3 cellular contexts compared by ENCODE assay signal in the genomic region with DNA sequence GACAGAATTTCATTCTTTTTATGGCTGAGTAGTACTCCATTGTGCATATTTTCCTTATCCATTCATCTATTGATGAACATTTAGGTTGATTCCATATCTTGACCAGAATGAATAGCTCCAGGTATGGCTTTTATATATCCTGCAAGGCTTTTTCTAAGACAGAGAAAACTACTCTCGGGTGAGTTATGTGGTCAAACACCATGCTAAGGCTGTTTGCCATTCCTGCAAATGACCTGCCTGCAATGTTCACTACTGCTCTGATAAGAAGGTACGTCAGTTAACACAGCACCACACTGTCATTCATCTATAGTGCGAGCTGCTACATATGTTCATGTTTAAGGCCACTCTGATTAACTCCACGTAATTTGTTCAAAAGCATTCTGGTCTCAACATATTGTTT.
"Had no signal": no experiment of that assay in that cellular context is flagged by ENCODE, and none has a peak within 500 bp of the region (broad histone marks: within the 10 kb centered on the region; RNA-seq: fewer than 3 reads in every experiment).

No MANE protein-coding gene starts in this region.

- DNase-seq: GDM1, GF-D8 had no signal

- ATAC-seq: GM12878 had no signal

- H3K4me3 ChIP-seq: GM12878 had no signal
